9 cellular contexts compared by ENCODE assay signal in genomic region chr10:63206997-63207952, GRCh38.
DNase-seq lines count a peak whose midpoint lies in the region; ATAC-seq and TF ChIP-seq lines count a peak whose summit lies in the region.
"Had no signal": no experiment of that assay in that cellular context is flagged by ENCODE, and none has a peak within 500 bp of the region (broad histone marks: within the 10 kb centered on the region; RNA-seq: fewer than 3 reads in every experiment).

No MANE protein-coding gene starts in this region.

- H3K4me2 ChIP-seq in GM23338 (peak overlapping the region; percentile 59), OCI-LY7 (ENCODE audit: low read length) (no peak overlapping the region)

- no peaks in the 10 kb centered on the region for H3K9me3 ChIP-seq in CD4-positive, alpha-beta T cell (ENCODE audit: control insufficient read depth, low read length)
- H3K9me3 ChIP-seq in OCI-LY7 (ENCODE audit: low read length), result peaks cover 5% of the 10 kb centered on the region
- no peaks in the 10 kb centered on the region for H3K9me3 ChIP-seq in mucosa of rectum (ENCODE audit: control insufficient read depth in 2 of 2, low read length in 2 of 2)

- TF ChIP-seq CTCF in CD4-positive, alpha-beta T cell (IDR thresholded peaks at IDR 0.05), result no peak
- TF ChIP-seq CTCF in GM23338 (conservative IDR thresholded peaks at IDR 0.05; ENCODE audit: low read depth in 2 of 2), result no peak
- no peak for TF ChIP-seq CTCF in OCI-LY7 (conservative IDR thresholded peaks at IDR 0.05; ENCODE audit: low read length)
- TF ChIP-seq CTCF in dorsolateral prefrontal cortex (IDR thresholded peaks at IDR 0.05 in 54 of 56, conservative IDR thresholded peaks at IDR 0.05 in 2 of 56; ENCODE audit: low read depth in 1 of 56, partially characterized antibody in 56 of 56), result peak in 7 of 56 donors; percentile 7 to 19 (median 8)

- H3K36me3 ChIP-seq in GM23338 (ENCODE audit: insufficient read depth) (peaks cover 33% of the 10 kb centered on the region; the same call in 1 of the 2 replicates), OCI-LY7 (ENCODE audit: insufficient read depth, low read length) (peaks cover 94% of the 10 kb centered on the region), mucosa of rectum (ENCODE audit: control insufficient read depth in 2 of 2, insufficient read depth in 2 of 2, low read length in 2 of 2) (peaks cover 13 to 22% of the 10 kb centered on the region in 2 donors)

- CTCF ChIA-PET in CD4-positive, alpha-beta T cell (lab: Charles Lee), result interaction anchor here (0.6 to 1.3 kb wide), 2 partner anchors 9 to 50 kb away, joined by 3 read pairs; no protein-coding TSS in a partner anchor
- CTCF ChIA-PET in OCI-LY7 (lab: Charles Lee; ENCODE audit: unreplicated experiment), result no interaction called here

- no peak overlapping the region for H2AFZ ChIP-seq in GM23338
- no peak overlapping the region for H2AFZ ChIP-seq in OCI-LY7 (ENCODE audit: low read length)
- H2AFZ ChIP-seq: parathyroid adenoma had no signal

- H3F3A ChIP-seq in GM23338 (replicated peaks; ENCODE audit: low read depth), result 0 out of 2 replicates have a peak, but pooled peaks cover 6% of the 10 kb centered on the region

- H3K27ac Mint-ChIP-seq in CD4-positive, alpha-beta T cell, result peak overlapping the region; percentile 31
- no peak overlapping the region for H3K27ac Mint-ChIP-seq in GM23338

- H3K27ac ChIP-seq in CD4-positive, alpha-beta T cell (ENCODE audit: low read depth, low read length), result no peak overlapping the region
- H3K27ac ChIP-seq in GM23338 (ENCODE audit: low read depth), result peak overlapping the region; percentile 60; the same call in 1 of the 2 replicates
- no peak overlapping the region for H3K27ac ChIP-seq in OCI-LY7 (ENCODE audit: low read depth, low read length, poor library complexity, severe bottlenecking)
- H3K27ac ChIP-seq in dorsolateral prefrontal cortex, result peak overlapping the region; percentile 14 to 85 (median 71)
- peak overlapping the region; percentile 61 to 69 for H3K27ac ChIP-seq in mucosa of rectum (ENCODE audit: low read depth in 2 of 2, low read length in 2 of 2)
- H3K27ac ChIP-seq: parathyroid adenoma had no signal

- no peaks in the 10 kb centered on the region for H3K27me3 ChIP-seq in CD4-positive, alpha-beta T cell (ENCODE audit: control insufficient read depth, insufficient read depth, low read length)
- no peaks in the 10 kb centered on the region for H3K27me3 ChIP-seq in GM23338 (ENCODE audit: insufficient read depth)
- H3K27me3 ChIP-seq in dorsolateral prefrontal cortex, result no peaks in the 10 kb centered on the region
- H3K27me3 ChIP-seq in mucosa of rectum (ENCODE audit: control insufficient read depth in 2 of 2, insufficient read depth in 2 of 2, low read length in 2 of 2), result no peaks in the 10 kb centered on the region

- H4K20me1 ChIP-seq in GM23338 (replicated peaks; ENCODE audit: insufficient read depth), result peaks cover 91% of the 10 kb centered on the region
- H4K20me1 ChIP-seq in OCI-LY7 (ENCODE audit: insufficient read depth, low read length), result peaks cover 15% of the 10 kb centered on the region; the same call in 1 of the 2 replicates

- no peaks in the 10 kb centered on the region for H3K9me2 ChIP-seq in GM23338 (ENCODE audit: insufficient read depth)
- H3K9me2 ChIP-seq in OCI-LY7 (ENCODE audit: insufficient read depth, low read length), result no peaks in the 10 kb centered on the region

- DNase-seq in CD4-positive, alpha-beta T cell, result no peak
- DNase-seq in GM23338 (ENCODE audit: low spot score) (no peak), OCI-LY7 (ENCODE audit: low spot score) (peak; percentile 10), dorsolateral prefrontal cortex (peak in 2 of 10 donors; percentile 22 to 47), GF-D8 (lab: John Stamatoyannopoulos, UW) (no peak), NCI-H748 treated with DMSO at 0.1 percent for 48 hours (lab: John Stamatoyannopoulos, UW) (no peak), iPS-NIHi11 (ENCODE audit: low spot score) (no peak)

- peaks cover 63% of the 10 kb centered on the region for H3K4me1 Mint-ChIP-seq in CD4-positive, alpha-beta T cell (ENCODE audit: low read depth)
- peaks cover 47% of the 10 kb centered on the region for H3K4me1 Mint-ChIP-seq in GM23338

- no peaks in the 10 kb centered on the region for H3K27me3 Mint-ChIP-seq in CD4-positive, alpha-beta T cell
- H3K27me3 Mint-ChIP-seq in GM23338 (ENCODE audit: insufficient read depth, low read depth, poor library complexity), result no peaks in the 10 kb centered on the region

- H3K36me3 Mint-ChIP-seq in CD4-positive, alpha-beta T cell (ENCODE audit: low read depth), result peaks cover 91% of the 10 kb centered on the region
- H3K36me3 Mint-ChIP-seq in GM23338 (ENCODE audit: low read depth), result peaks cover 55% of the 10 kb centered on the region

- POLR2A ChIA-PET in CD4-positive, alpha-beta T cell (lab: Charles Lee), result interaction anchor here (0.5 to 1.6 kb wide), 3 partner anchors 18 to 422 kb away, joined by 3 to 11 read pairs (median 4); no protein-coding TSS in a partner anchor
- POLR2A ChIA-PET in OCI-LY7 (lab: Charles Lee), result interaction anchor here (0.5 to 0.7 kb wide), 2 partner anchors 309 to 409 kb away, joined by 4 to 5 read pairs; no protein-coding TSS in a partner anchor

- H3K4me1 ChIP-seq in GM23338 (ENCODE audit: insufficient read depth), result peaks cover 79% of the 10 kb centered on the region
- H3K4me1 ChIP-seq in OCI-LY7 (ENCODE audit: insufficient read depth, low read length, poor library complexity, severe bottlenecking), result peaks cover 10% of the 10 kb centered on the region
- peaks cover 18 to 19% of the 10 kb centered on the region in 2 donors for H3K4me1 ChIP-seq in mucosa of rectum (ENCODE audit: control insufficient read depth in 2 of 2, insufficient read depth in 2 of 2, low read length in 2 of 2)

- intact Hi-C loops in CD4-positive, alpha-beta T cell (cut with DNase I, micrococcal nuclease), result loop anchor here in 1 of 2 experiments (5.0 kb wide), 1 partner anchor 305 kb away; no protein-coding TSS in a partner anchor
- intact Hi-C loops in OCI-LY7 (cut with micrococcal nuclease; ENCODE audit: unreplicated experiment), result no loop called here
- intact Hi-C loops in dorsolateral prefrontal cortex (cut with DNase I), result loop anchor here (5.0 to 10.0 kb wide), 5 partner anchors 40 to 420 kb away; partner anchors contain the start of genes JMJD1C (in 1 of the 2) and REEP3 (in 1 of the 2)

- H3K9me3 Mint-ChIP-seq in CD4-positive, alpha-beta T cell, result no peaks in the 10 kb centered on the region
- H3K9me3 Mint-ChIP-seq in GM23338, result no peaks in the 10 kb centered on the region

- ATAC-seq in CD4-positive, alpha-beta T cell (ENCODE audit: poor library complexity), result no peak
- ATAC-seq in GM23338, result no peak

- H3K4me3 Mint-ChIP-seq in CD4-positive, alpha-beta T cell, result peak overlapping the region; percentile 40
- no peak overlapping the region; the same call in 2 of the 3 replicates for H3K4me3 Mint-ChIP-seq in GM23338

- H3K4me3 ChIP-seq in GM23338 (peak overlapping the region; percentile 31), OCI-LY7 (ENCODE audit: low read depth, low read length, poor library complexity, severe bottlenecking) (no peak overlapping the region), dorsolateral prefrontal cortex (peak overlapping the region in 51 of 59 donors; percentile 5 to 61 (median 30)), mucosa of rectum (ENCODE audit: low read length in 2 of 2) (peak overlapping the region in 1 of 2 donors; percentile 16)

- peak overlapping the region in 1 of 2 donors; percentile 8 for H3K9ac ChIP-seq in mucosa of rectum (ENCODE audit: low read depth in 1 of 2, low read length in 2 of 2)
- H3K9ac ChIP-seq: parathyroid adenoma had no signal

- no TSS peak for BruUV-seq in OCI-LY7 (replicated peaks; lab: Mats Ljungman, UMichigan)

- peaks cover 100% of the 10 kb centered on the region for H3K79me2 ChIP-seq in GM23338 (replicated peaks; ENCODE audit: insufficient read depth)
- peaks cover 78% of the 10 kb centered on the region; the same call in 1 of the 2 replicates for H3K79me2 ChIP-seq in OCI-LY7 (ENCODE audit: insufficient read depth, low read depth, low read length)

TF ChIP-seq in GM23338, 12 proteins besides CTCF, POLR2A, EP300 and RAD21 (continues in another document):
- TF ChIP-seq JUNB (IDR thresholded peaks at IDR 0.05; ENCODE audit: unreplicated experiment), result no peak
- TF ChIP-seq NANOG (IDR thresholded peaks at IDR 0.05; ENCODE audit: borderline replicate concordance), result no peak
- TF ChIP-seq EZH2phosphoT487 (IDR thresholded peaks at IDR 0.05; ENCODE audit: unreplicated experiment), result no peak

Comparison
In these comparisons a context has a peak if more than half of its experiments do, and no peak if none do; other contexts are left out.
1. H3K27ac ChIP-seq: peak in GM23338 (single experiment), dorsolateral prefrontal cortex (59 of 59) and mucosa of rectum (2 of 2); none in CD4-positive, alpha-beta T cell (single experiment) and OCI-LY7 (single experiment).